17 cellular contexts compared by ENCODE assay signal in genomic region chr14:102530828-102531478, GRCh38. TPM values are rescaled to one million over a fixed set of nuclear protein-coding genes. Genes with fewer than 3 reads are reported as not detected.
DNase-seq lines count a peak whose midpoint lies in the region; ATAC-seq and TF ChIP-seq lines count a peak whose summit lies in the region.
"Had no signal": no experiment of that assay in that cellular context is flagged by ENCODE, and none has a peak within 500 bp of the region (broad histone marks: within the 10 kb centered on the region; RNA-seq: fewer than 3 reads in every experiment).

No MANE protein-coding gene starts in this region.

- TF ChIP-seq EP300 in stomach (IDR thresholded peaks at IDR 0.05) = no peak

- H3K36me3 ChIP-seq in stomach = no peaks in the 10 kb centered on the region
- H3K36me3 ChIP-seq: heart left ventricle had no signal

- H3K27me3 ChIP-seq in stomach = no peaks in the 10 kb centered on the region
- H3K27me3 ChIP-seq: heart left ventricle had no signal

- H3K4me3 ChIP-seq in stomach = no peak overlapping the region
- H3K4me3 ChIP-seq: heart left ventricle had no signal

- ATAC-seq in GM19455 (IDR thresholded peaks at IDR 0.05; ENCODE audit: unreplicated experiment) (no peak), GM21515 (IDR thresholded peaks at IDR 0.05; ENCODE audit: unreplicated experiment) (no peak), HG03469 (IDR thresholded peaks at IDR 0.05; ENCODE audit: unreplicated experiment) (no peak)
- ATAC-seq: heart left ventricle had no signal

- peaks cover 0 to 21% (median under 1%) of the 10 kb centered on the region in 4 donors for H3K4me1 ChIP-seq in stomach

- 34 to 46% (median 40%) methylated on average over 13 of the region's 13 CpGs for WGBS in stomach, 5 donors

- no peaks in the 10 kb centered on the region for H3K9me3 ChIP-seq in stomach
- H3K9me3 ChIP-seq: heart left ventricle had no signal

- peak; percentile 21 for DNase-seq in SIG-M5 treated with dmso at 0.1 percent for 504 hours (lab: John Stamatoyannopoulos, UW; ENCODE audit: unreplicated experiment)
- DNase-seq in SIG-M5 (lab: John Stamatoyannopoulos, UW) = no peak
- DNase-seq in NCI-H526 treated with DMSO at 0.1 percent for 48 hours (lab: John Stamatoyannopoulos, UW) = peak; percentile 62
- DNase-seq in epithelial cell of prostate (ENCODE audit: low read depth, low spot score) = peak; percentile 18
- no peak for DNase-seq in stomach
- DNase-seq: activated CD8-positive, alpha-beta memory T cell treated with anti-CD3 and anti-CD28 coated beads, Interleukin-2, amount 50 U/mL, for 48 hours; amniotic stem cell; GDM1; H7; KG1; NCI-H226; stimulated activated CD4-positive, alpha-beta T cell treated with anti-CD3 and anti-CD28 coated beads, Interleukin-2, amount 100 ng/mL, for 48 hours; SW 1271 had no signal

- TF ChIP-seq POLR2A in stomach (IDR thresholded peaks at IDR 0.05) = no peak

- intact Hi-C loops in stomach (cut with DNase I; ENCODE audit: low total_unique reads) = no loop called here

- H3K27ac ChIP-seq in epithelial cell of prostate = peak overlapping the region; percentile 85
- peak overlapping the region; percentile 37 to 80 (median 75) for H3K27ac ChIP-seq in stomach
- H3K27ac ChIP-seq: heart left ventricle had no signal

- no peak for TF ChIP-seq CTCF in stomach (IDR thresholded peaks at IDR 0.05)

RNA-seq across cellular contexts. Expression of gene ANKRD9, which starts 21.4 kb away (rescaled TPM):
- 100 to 1,000 TPM in 2 of 5 donors, 10 to 100 TPM in 3; 11.2 to 357 (median 72.4) TPM for total RNA-seq in stomach
- polyA plus RNA-seq in stomach = 10 to 100 TPM in 2 of 3 donors, 1 to 10 TPM in 1; 5.3 to 23.3 (median 13.3) TPM

Comparison
In these comparisons a context has a peak if more than half of its experiments do, and no peak if none do; other contexts are left out.
1. DNase-seq: peak in SIG-M5 treated with dmso at 0.1 percent for 504 hours (single experiment), NCI-H526 treated with DMSO at 0.1 percent for 48 hours (single experiment) and epithelial cell of prostate (single experiment); none in SIG-M5 (single experiment) and stomach (single experiment).